Comparison of ENCODE assay signal across 1 cellular context in the genomic region with DNA sequence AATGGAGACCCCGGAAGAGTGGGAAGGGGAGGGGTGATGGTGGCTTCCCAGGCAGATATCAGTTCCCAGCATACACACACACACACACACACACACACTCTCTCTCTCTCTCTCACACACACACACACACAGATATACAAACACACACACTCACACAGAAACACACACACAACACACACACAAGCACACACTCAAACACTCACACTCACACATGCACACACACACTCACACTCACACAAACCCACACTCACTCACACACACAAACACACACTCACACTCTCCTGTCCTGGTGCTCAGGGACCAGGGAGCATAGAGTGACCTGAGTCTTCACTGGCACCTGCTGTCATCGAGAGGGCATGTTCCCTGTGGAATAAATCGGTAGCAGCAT.
TF ChIP-seq lines count a peak whose summit lies in the region.

No MANE protein-coding gene starts in this region.

TF ChIP-seq in HEK293, 187 proteins besides CTCF, POLR2A, EP300 and RAD21 (continued from another document):
- TF ChIP-seq, protein P1, sequence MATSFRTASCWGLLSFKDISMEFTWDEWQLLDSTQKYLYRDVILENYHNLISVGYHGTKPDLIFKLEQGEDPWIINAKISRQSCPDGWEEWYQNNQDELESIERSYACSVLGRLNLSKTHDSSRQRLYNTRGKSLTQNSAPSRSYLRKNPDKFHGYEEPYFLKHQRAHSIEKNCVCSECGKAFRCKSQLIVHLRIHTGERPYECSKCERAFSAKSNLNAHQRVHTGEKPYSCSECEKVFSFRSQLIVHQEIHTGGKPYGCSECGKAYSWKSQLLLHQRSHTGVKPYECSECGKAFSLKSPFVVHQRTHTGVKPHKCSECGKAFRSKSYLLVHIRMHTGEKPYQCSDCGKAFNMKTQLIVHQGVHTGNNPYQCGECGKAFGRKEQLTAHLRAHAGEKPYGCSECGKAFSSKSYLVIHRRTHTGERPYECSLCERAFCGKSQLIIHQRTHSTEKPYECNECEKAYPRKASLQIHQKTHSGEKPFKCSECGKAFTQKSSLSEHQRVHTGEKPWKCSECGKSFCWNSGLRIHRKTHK (tag by site-specific recombination; IDR thresholded peaks at IDR 0.05), result no peak
- TF ChIP-seq REPIN1 (tag by site-specific recombination; IDR thresholded peaks at IDR 0.05; ENCODE audit: low read depth) (no peak), ZNF549 (tag by site-specific recombination; IDR thresholded peaks at IDR 0.05) (no peak), ZNF221 (tag by site-specific recombination; IDR thresholded peaks at IDR 0.05; ENCODE audit: borderline replicate concordance) (no peak), ZNF785 (tag by site-specific recombination; IDR thresholded peaks at IDR 0.05) (no peak), ZNF624 (tag by site-specific recombination; IDR thresholded peaks at IDR 0.05) (no peak), ZNF837 (tag by site-specific recombination; IDR thresholded peaks at IDR 0.05) (no peak), EGR2 (tag by site-specific recombination; IDR thresholded peaks at IDR 0.05; ENCODE audit: low read depth) (no peak), ZNF416 (tag by site-specific recombination; IDR thresholded peaks at IDR 0.05) (no peak), ZNF140 (tag by site-specific recombination; IDR thresholded peaks at IDR 0.05) (no peak), SCRT1 (tag by site-specific recombination; IDR thresholded peaks at IDR 0.05; ENCODE audit: borderline replicate concordance) (no peak), TRIM28 (IDR thresholded peaks at IDR 0.05; ENCODE audit: borderline replicate concordance, low read length) (no peak), ZNF302 (tag by site-specific recombination; IDR thresholded peaks at IDR 0.05; ENCODE audit: low read depth) (no peak), ZNF596 (tag by site-specific recombination; IDR thresholded peaks at IDR 0.05) (no peak), RBAK (tag by site-specific recombination; IDR thresholded peaks at IDR 0.05) (no peak), ZNF114 (tag by site-specific recombination; IDR thresholded peaks at IDR 0.05) (peak; percentile 47; the same call in 1 of the 2 replicates), ZNF202 (tag by site-specific recombination; IDR thresholded peaks at IDR 0.05; ENCODE audit: borderline replicate concordance) (no peak), SCRT2 (tag by site-specific recombination; IDR thresholded peaks at IDR 0.05) (no peak), GLI2 (tag by site-specific recombination; IDR thresholded peaks at IDR 0.05; ENCODE audit: borderline replicate concordance, low read depth) (no peak), ZNF112 (tag by site-specific recombination; IDR thresholded peaks at IDR 0.05) (no peak), ZNF701 (tag by site-specific recombination; IDR thresholded peaks at IDR 0.05) (no peak), KLF8 (tag by site-specific recombination; IDR thresholded peaks at IDR 0.05) (no peak), ZEB2 (tag by site-specific recombination; IDR thresholded peaks at IDR 0.05) (no peak), ZNF677 (tag by site-specific recombination; IDR thresholded peaks at IDR 0.05) (no peak), GLI4 (tag by site-specific recombination; IDR thresholded peaks at IDR 0.05) (peak; percentile 33; the same call in 1 of the 2 replicates), ZNF544 (tag by site-specific recombination; IDR thresholded peaks at IDR 0.05) (peak; percentile 48; the same call in 1 of the 2 replicates), ZNF174 (tag by site-specific recombination; IDR thresholded peaks at IDR 0.05) (no peak), ZSCAN23 (tag by site-specific recombination; IDR thresholded peaks at IDR 0.05) (no peak), ZNF621 (tag by site-specific recombination; IDR thresholded peaks at IDR 0.05) (0 out of 2 replicates have a peak, but pooled peaks have one; percentile 74), ZNF830 (tag by site-specific recombination; IDR thresholded peaks at IDR 0.05; ENCODE audit: low read depth) (no peak), ZNF324 (tag by site-specific recombination; IDR thresholded peaks at IDR 0.05) (no peak), ZNF610 (tag by site-specific recombination; IDR thresholded peaks at IDR 0.05; ENCODE audit: borderline replicate concordance) (no peak), ZNF169 (tag by site-specific recombination; IDR thresholded peaks at IDR 0.05) (0 out of 2 replicates have a peak, but pooled peaks have one; percentile 58), ZNF211 (tag by site-specific recombination; IDR thresholded peaks at IDR 0.05; ENCODE audit: low read depth) (no peak), KLF7 (tag by site-specific recombination; IDR thresholded peaks at IDR 0.05; ENCODE audit: borderline replicate concordance) (no peak), KLF9 (tag by site-specific recombination; IDR thresholded peaks at IDR 0.05; ENCODE audit: low read depth) (no peak), ZNF664 (tag by site-specific recombination; IDR thresholded peaks at IDR 0.05) (no peak), ZNF366 (tag by site-specific recombination; conservative IDR thresholded peaks at IDR 0.05) (peak; percentile 35; the same call in 1 of the 2 replicates), ZNF239 (tag by site-specific recombination; IDR thresholded peaks at IDR 0.05) (no peak)
- TF ChIP-seq, protein P2, sequence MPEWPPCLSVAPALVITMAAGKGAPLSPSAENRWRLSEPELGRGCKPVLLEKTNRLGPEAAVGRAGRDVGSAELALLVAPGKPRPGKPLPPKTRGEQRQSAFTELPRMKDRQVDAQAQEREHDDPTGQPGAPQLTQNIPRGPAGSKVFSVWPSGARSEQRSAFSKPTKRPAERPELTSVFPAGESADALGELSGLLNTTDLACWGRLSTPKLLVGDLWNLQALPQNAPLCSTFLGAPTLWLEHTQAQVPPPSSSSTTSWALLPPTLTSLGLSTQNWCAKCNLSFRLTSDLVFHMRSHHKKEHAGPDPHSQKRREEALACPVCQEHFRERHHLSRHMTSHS (tag by site-specific recombination; IDR thresholded peaks at IDR 0.05), result no peak
- TF ChIP-seq, protein P3, sequence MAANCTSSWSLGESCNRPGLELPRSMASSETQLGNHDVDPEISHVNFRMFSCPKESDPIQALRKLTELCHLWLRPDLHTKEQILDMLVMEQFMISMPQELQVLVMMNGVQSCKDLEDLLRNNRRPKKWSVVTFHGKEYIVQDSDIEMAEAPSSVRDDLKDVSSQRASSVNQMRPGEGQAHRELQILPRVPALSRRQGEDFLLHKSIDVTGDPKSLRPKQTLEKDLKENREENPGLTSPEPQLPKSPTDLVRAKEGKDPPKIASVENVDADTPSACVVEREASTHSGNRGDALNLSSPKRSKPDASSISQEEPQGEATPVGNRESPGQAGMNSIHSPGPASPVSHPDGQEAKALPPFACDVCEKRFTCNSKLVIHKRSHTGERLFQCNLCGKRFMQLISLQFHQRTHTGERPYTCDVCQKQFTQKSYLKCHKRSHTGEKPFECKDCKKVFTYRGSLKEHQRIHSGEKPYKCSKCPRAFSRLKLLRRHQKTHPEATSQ (tag by site-specific recombination; IDR thresholded peaks at IDR 0.05), result no peak
- TF ChIP-seq, protein P4, sequence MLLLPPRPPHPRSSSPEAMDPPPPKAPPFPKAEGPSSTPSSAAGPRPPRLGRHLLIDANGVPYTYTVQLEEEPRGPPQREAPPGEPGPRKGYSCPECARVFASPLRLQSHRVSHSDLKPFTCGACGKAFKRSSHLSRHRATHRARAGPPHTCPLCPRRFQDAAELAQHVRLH (tag by site-specific recombination; IDR thresholded peaks at IDR 0.05), result no peak
- TF ChIP-seq, protein P5, sequence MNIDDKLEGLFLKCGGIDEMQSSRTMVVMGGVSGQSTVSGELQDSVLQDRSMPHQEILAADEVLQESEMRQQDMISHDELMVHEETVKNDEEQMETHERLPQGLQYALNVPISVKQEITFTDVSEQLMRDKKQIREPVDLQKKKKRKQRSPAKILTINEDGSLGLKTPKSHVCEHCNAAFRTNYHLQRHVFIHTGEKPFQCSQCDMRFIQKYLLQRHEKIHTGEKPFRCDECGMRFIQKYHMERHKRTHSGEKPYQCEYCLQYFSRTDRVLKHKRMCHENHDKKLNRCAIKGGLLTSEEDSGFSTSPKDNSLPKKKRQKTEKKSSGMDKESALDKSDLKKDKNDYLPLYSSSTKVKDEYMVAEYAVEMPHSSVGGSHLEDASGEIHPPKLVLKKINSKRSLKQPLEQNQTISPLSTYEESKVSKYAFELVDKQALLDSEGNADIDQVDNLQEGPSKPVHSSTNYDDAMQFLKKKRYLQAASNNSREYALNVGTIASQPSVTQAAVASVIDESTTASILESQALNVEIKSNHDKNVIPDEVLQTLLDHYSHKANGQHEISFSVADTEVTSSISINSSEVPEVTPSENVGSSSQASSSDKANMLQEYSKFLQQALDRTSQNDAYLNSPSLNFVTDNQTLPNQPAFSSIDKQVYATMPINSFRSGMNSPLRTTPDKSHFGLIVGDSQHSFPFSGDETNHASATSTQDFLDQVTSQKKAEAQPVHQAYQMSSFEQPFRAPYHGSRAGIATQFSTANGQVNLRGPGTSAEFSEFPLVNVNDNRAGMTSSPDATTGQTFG (tag by site-specific recombination; IDR thresholded peaks at IDR 0.05; ENCODE audit: borderline replicate concordance), result peak; percentile 93
- TF ChIP-seq, protein P6, sequence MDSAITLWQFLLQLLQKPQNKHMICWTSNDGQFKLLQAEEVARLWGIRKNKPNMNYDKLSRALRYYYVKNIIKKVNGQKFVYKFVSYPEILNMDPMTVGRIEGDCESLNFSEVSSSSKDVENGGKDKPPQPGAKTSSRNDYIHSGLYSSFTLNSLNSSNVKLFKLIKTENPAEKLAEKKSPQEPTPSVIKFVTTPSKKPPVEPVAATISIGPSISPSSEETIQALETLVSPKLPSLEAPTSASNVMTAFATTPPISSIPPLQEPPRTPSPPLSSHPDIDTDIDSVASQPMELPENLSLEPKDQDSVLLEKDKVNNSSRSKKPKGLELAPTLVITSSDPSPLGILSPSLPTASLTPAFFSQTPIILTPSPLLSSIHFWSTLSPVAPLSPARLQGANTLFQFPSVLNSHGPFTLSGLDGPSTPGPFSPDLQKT (IDR thresholded peaks at IDR 0.05; ENCODE audit: borderline replicate concordance, low read depth, low read length), result no peak
- TF ChIP-seq, protein P7, sequence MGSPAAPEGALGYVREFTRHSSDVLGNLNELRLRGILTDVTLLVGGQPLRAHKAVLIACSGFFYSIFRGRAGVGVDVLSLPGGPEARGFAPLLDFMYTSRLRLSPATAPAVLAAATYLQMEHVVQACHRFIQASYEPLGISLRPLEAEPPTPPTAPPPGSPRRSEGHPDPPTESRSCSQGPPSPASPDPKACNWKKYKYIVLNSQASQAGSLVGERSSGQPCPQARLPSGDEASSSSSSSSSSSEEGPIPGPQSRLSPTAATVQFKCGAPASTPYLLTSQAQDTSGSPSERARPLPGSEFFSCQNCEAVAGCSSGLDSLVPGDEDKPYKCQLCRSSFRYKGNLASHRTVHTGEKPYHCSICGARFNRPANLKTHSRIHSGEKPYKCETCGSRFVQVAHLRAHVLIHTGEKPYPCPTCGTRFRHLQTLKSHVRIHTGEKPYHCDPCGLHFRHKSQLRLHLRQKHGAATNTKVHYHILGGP (tag by site-specific recombination; IDR thresholded peaks at IDR 0.05), result 0 out of 2 replicates have a peak, but pooled peaks have one; percentile 50
- TF ChIP-seq, protein P8, sequence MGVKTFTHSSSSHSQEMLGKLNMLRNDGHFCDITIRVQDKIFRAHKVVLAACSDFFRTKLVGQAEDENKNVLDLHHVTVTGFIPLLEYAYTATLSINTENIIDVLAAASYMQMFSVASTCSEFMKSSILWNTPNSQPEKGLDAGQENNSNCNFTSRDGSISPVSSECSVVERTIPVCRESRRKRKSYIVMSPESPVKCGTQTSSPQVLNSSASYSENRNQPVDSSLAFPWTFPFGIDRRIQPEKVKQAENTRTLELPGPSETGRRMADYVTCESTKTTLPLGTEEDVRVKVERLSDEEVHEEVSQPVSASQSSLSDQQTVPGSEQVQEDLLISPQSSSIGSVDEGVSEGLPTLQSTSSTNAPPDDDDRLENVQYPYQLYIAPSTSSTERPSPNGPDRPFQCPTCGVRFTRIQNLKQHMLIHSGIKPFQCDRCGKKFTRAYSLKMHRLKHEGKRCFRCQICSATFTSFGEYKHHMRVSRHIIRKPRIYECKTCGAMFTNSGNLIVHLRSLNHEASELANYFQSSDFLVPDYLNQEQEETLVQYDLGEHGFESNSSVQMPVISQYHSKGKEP (tag by site-specific recombination; IDR thresholded peaks at IDR 0.05), result no peak
- TF ChIP-seq, protein P9, sequence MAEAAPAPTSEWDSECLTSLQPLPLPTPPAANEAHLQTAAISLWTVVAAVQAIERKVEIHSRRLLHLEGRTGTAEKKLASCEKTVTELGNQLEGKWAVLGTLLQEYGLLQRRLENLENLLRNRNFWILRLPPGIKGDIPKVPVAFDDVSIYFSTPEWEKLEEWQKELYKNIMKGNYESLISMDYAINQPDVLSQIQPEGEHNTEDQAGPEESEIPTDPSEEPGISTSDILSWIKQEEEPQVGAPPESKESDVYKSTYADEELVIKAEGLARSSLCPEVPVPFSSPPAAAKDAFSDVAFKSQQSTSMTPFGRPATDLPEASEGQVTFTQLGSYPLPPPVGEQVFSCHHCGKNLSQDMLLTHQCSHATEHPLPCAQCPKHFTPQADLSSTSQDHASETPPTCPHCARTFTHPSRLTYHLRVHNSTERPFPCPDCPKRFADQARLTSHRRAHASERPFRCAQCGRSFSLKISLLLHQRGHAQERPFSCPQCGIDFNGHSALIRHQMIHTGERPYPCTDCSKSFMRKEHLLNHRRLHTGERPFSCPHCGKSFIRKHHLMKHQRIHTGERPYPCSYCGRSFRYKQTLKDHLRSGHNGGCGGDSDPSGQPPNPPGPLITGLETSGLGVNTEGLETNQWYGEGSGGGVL (tag by site-specific recombination; IDR thresholded peaks at IDR 0.05), result peak; percentile 37; the same call in 1 of the 2 replicates
TF ChIP-seq in HEK293: peak in this region for 20.
